ENCODE assay signal across 39 cellular contexts in genomic region chr1:84199257-84199656, GRCh38.
"Had no signal": no experiment of that assay in that cellular context is flagged by ENCODE, and none has a peak within 500 bp of the region (broad histone marks: within the 10 kb centered on the region; RNA-seq: fewer than 3 reads in every experiment).

No MANE protein-coding gene starts in this region.

- H3K36me3 ChIP-seq: breast epithelium had no signal

- H3K9me3 ChIP-seq: adrenal gland, ascending aorta, body of pancreas, breast epithelium had no signal

- FAIRE-seq: astrocyte, bronchial epithelial cell had no signal

- H3K4me3 Mint-ChIP-seq: activated naive CD4-positive, alpha-beta T cell treated with anti-CD3 and anti-CD28 coated beads for 36 hours; activated naive CD4-positive, alpha-beta T cell treated with anti-CD3 and anti-CD28 coated beads, Interleukin-2, amount 10 ng/mL, durations not matched to agents 7 days and 5 days; activated naive CD4-positive, alpha-beta T cell treated with anti-CD3 and anti-CD28 coated beads, Interleukin-2, amount 50 U/mL, for 24 hours; activated naive CD8-positive, alpha-beta T cell; activated naive CD8-positive, alpha-beta T cell treated with anti-CD3 and anti-CD28 coated beads for 36 hours; activated naive CD8-positive, alpha-beta T cell treated with anti-CD3 and anti-CD28 coated beads, Interleukin-2, amount 10 ng/mL, durations not matched to agents 7 days and 5 days; activated naive CD8-positive, alpha-beta T cell treated with anti-CD3 and anti-CD28 coated beads, Interleukin-2, amount 50 U/mL, for 24 hours; activated T-cell treated with anti-CD3 and anti-CD28 coated beads, Interleukin-2, amount 50 U/mL, for 24 hours; activated T-cell treated with anti-CD3 and anti-CD28 coated beads, Interleukin-2, amount 50 U/mL, for 4 hours; activated T-cell treated with anti-CD3 and anti-CD28 coated beads, Interleukin-2, amount 50 U/mL, for 72 hours; activated T-helper 1 cell treated with anti-CD3 and anti-CD28 coated beads, Interleukin-12 subunit alpha, Interleukin-12 subunit beta, Interleukin-2, Interleukin-4 antibody, amounts not matched to agents 30 ng/mL and 10 ng/mL and 1 ng/mL, durations not matched to agents 14 hours and 24 hours and 36 hours; activated T-helper 17 cell treated with anti-CD3 and anti-CD28 coated beads, Interleukin-2, amount 50 U/mL, for 72 hours; brain; central memory CD8-positive, alpha-beta T cell had no signal

- H3K4me3 ChIP-seq: adrenal gland, ascending aorta, body of pancreas, breast epithelium, cardiac muscle cell had no signal

- H3K27me3 Mint-ChIP-seq: activated naive CD4-positive, alpha-beta T cell treated with anti-CD3 and anti-CD28 coated beads, Interleukin-2, amount 10 ng/mL, durations not matched to agents 7 days and 5 days; activated naive CD4-positive, alpha-beta T cell treated with anti-CD3 and anti-CD28 coated beads, Interleukin-2, amount 50 U/mL, for 24 hours; activated naive CD8-positive, alpha-beta T cell; activated naive CD8-positive, alpha-beta T cell treated with anti-CD3 and anti-CD28 coated beads for 36 hours; activated naive CD8-positive, alpha-beta T cell treated with anti-CD3 and anti-CD28 coated beads, Interleukin-2, amount 10 ng/mL, durations not matched to agents 7 days and 5 days; activated naive CD8-positive, alpha-beta T cell treated with anti-CD3 and anti-CD28 coated beads, Interleukin-2, amount 50 U/mL, for 24 hours; activated T-cell treated with anti-CD3 and anti-CD28 coated beads, Interleukin-2, amount 50 U/mL, for 24 hours; activated T-helper 17 cell treated with anti-CD3 and anti-CD28 coated beads, Interleukin-2, amount 50 U/mL, for 72 hours; brain; central memory CD8-positive, alpha-beta T cell had no signal

- H3K27ac Mint-ChIP-seq: activated naive CD4-positive, alpha-beta T cell treated with anti-CD3 and anti-CD28 coated beads for 36 hours; activated naive CD4-positive, alpha-beta T cell treated with anti-CD3 and anti-CD28 coated beads, Interleukin-2, amount 10 ng/mL, durations not matched to agents 7 days and 5 days; activated naive CD4-positive, alpha-beta T cell treated with anti-CD3 and anti-CD28 coated beads, Interleukin-2, amount 50 U/mL, for 24 hours; activated naive CD4-positive, alpha-beta T cell treated with anti-CD3 and anti-CD28 coated beads, Interleukin-2, amount 50 U/mL, for 72 hours; activated naive CD8-positive, alpha-beta T cell; activated naive CD8-positive, alpha-beta T cell treated with anti-CD3 and anti-CD28 coated beads for 36 hours; activated naive CD8-positive, alpha-beta T cell treated with anti-CD3 and anti-CD28 coated beads, Interleukin-2, amount 10 ng/mL, durations not matched to agents 7 days and 5 days; activated naive CD8-positive, alpha-beta T cell treated with anti-CD3 and anti-CD28 coated beads, Interleukin-2, amount 50 U/mL, for 24 hours; activated T-cell treated with anti-CD3 and anti-CD28 coated beads, Interleukin-2, amount 50 U/mL, for 24 hours; activated T-cell treated with anti-CD3 and anti-CD28 coated beads, Interleukin-2, amount 50 U/mL, for 72 hours; activated T-helper 1 cell treated with anti-CD3 and anti-CD28 coated beads, Interleukin-12 subunit alpha, Interleukin-12 subunit beta, Interleukin-2, Interleukin-4 antibody, amounts not matched to agents 30 ng/mL and 10 ng/mL and 1 ng/mL, durations not matched to agents 14 hours and 24 hours and 36 hours; activated T-helper 17 cell treated with anti-CD3 and anti-CD28 coated beads, Interleukin-2, amount 50 U/mL, for 72 hours; activated T-helper 2 cell treated with anti-CD3 and anti-CD28 coated beads, Interferon-gamma antibody, Interleukin-2, Interleukin-4, amounts not matched to agents 10 μg/mL and 5 μg/mL and 100 μg/mL, durations not matched to agents 14 hours and 24 hours and 36 hours; brain had no signal

- H3K4me1 Mint-ChIP-seq: activated naive CD4-positive, alpha-beta T cell treated with anti-CD3 and anti-CD28 coated beads, Interleukin-2, amount 10 ng/mL, durations not matched to agents 7 days and 5 days; activated naive CD8-positive, alpha-beta T cell treated with anti-CD3 and anti-CD28 coated beads, Interleukin-2, amount 10 ng/mL, durations not matched to agents 7 days and 5 days; activated T-helper 17 cell treated with anti-CD3 and anti-CD28 coated beads, Interleukin-2, amount 50 U/mL, for 72 hours had no signal

- DNase-seq: activated effector memory CD4-positive, alpha-beta T cell treated with anti-CD3 and anti-CD28 coated beads, Interleukin-2, amount 50 U/mL, for 16 hours; activated effector memory CD4-positive, alpha-beta T cell treated with Interleukin-2 at 50 U/mL for 16 hours; activated gamma-delta T cell; activated gamma-delta T cell treated with Interleukin-2 at 50 U/mL for 16 hours; activated naive CD4-positive, alpha-beta T cell; activated naive CD4-positive, alpha-beta T cell treated with anti-CD3 and anti-CD28 coated beads for 36 hours; activated naive CD4-positive, alpha-beta T cell treated with anti-CD3 and anti-CD28 coated beads, Interleukin-2, amount 10 ng/mL, durations not matched to agents 7 days and 5 days; activated naive CD4-positive, alpha-beta T cell treated with anti-CD3 and anti-CD28 coated beads, Interleukin-2, amount 50 U/mL, for 16 hours; activated naive CD4-positive, alpha-beta T cell treated with Interleukin-2 at 50 U/mL for 16 hours; activated naive CD8-positive, alpha-beta T cell treated with anti-CD3 and anti-CD28 coated beads for 36 hours; activated naive CD8-positive, alpha-beta T cell treated with anti-CD3 and anti-CD28 coated beads, Interleukin-2, amount 10 ng/mL, durations not matched to agents 7 days and 5 days; activated naive CD8-positive, alpha-beta T cell treated with anti-CD3 and anti-CD28 coated beads, Interleukin-2, amount 50 U/mL, for 24 hours; activated T-cell treated with anti-CD3 and anti-CD28 coated beads, Interleukin-2, amount 50 U/mL, for 24 hours; activated T-cell treated with anti-CD3 and anti-CD28 coated beads, Interleukin-2, amount 50 U/mL, for 4 hours; activated T-cell treated with anti-CD3 and anti-CD28 coated beads, Interleukin-2, amount 50 U/mL, for 48 hours; activated T-cell treated with anti-CD3 and anti-CD28 coated beads, Interleukin-2, amount 50 U/mL, for 72 hours; adrenal gland; amniotic stem cell; amygdala; anterior cingulate cortex; aorta; body of pancreas; brain microvascular endothelial cell; caudate nucleus; central memory CD4-positive, alpha-beta T cell; cerebellar nuclear complex had no signal

- H3K4me1 ChIP-seq: adrenal gland, ascending aorta, body of pancreas, breast epithelium had no signal

- ATAC-seq: activated naive CD4-positive, alpha-beta T cell treated with anti-CD3 and anti-CD28 coated beads, Interleukin-2, amount 50 U/mL, for 72 hours; activated naive CD8-positive, alpha-beta T cell treated with anti-CD3 and anti-CD28 coated beads, Interleukin-2, amount 50 U/mL, for 24 hours; activated T-cell treated with anti-CD3 and anti-CD28 coated beads, Interleukin-2, amount 50 U/mL, for 4 hours; activated T-cell treated with anti-CD3 and anti-CD28 coated beads, Interleukin-2, amount 50 U/mL, for 72 hours; activated T-helper 17 cell treated with anti-CD3 and anti-CD28 coated beads, Interleukin-2, amount 50 U/mL, for 72 hours; body of pancreas had no signal

- H3K27ac ChIP-seq: adrenal gland, ascending aorta, body of pancreas, brain microvascular endothelial cell, breast epithelium, cardiac muscle cell had no signal

- H3K27me3 ChIP-seq: adrenal gland, ascending aorta, body of pancreas, brain microvascular endothelial cell, breast epithelium, cardiac muscle cell had no signal

- H3K9me3 Mint-ChIP-seq: activated naive CD4-positive, alpha-beta T cell treated with anti-CD3 and anti-CD28 coated beads for 36 hours; activated naive CD4-positive, alpha-beta T cell treated with anti-CD3 and anti-CD28 coated beads, Interleukin-2, amount 10 ng/mL, durations not matched to agents 7 days and 5 days; activated naive CD4-positive, alpha-beta T cell treated with anti-CD3 and anti-CD28 coated beads, Interleukin-2, amount 50 U/mL, for 24 hours; activated T-helper 17 cell treated with anti-CD3 and anti-CD28 coated beads, Interleukin-2, amount 50 U/mL, for 72 hours had no signal
